ENCODE assay signal across 8 cellular contexts in genomic region chr2:237695201-237695780, GRCh38.
DNase-seq lines count a peak whose midpoint lies in the region; ATAC-seq and TF ChIP-seq lines count a peak whose summit lies in the region.

No MANE protein-coding gene starts in this region.

- H3K36me3 ChIP-seq in smooth muscle cell (ENCODE audit: low read depth) = no peaks in the 10 kb centered on the region

- peaks cover 75% of the 10 kb centered on the region for H3K79me2 ChIP-seq in smooth muscle cell (ENCODE audit: low read depth)

- intact Hi-C loops in CD4-positive, alpha-beta T cell (cut with DNase I, micrococcal nuclease) = loop anchor here (1.0 to 10.0 kb wide), 5 partner anchors 8 to 510 kb away; partner anchors contain the start of genes ILKAP (in 1 of the 2) and SCLY (in 1 of the 2)

- H3K36me3 Mint-ChIP-seq in CD4-positive, alpha-beta T cell (ENCODE audit: low read depth) = peaks cover 28% of the 10 kb centered on the region
- peaks cover 15% of the 10 kb centered on the region; the same call in 1 of the 2 replicates for H3K36me3 Mint-ChIP-seq in HFFc6 (ENCODE audit: low read depth)
- H3K36me3 Mint-ChIP-seq in T-helper 1 cell treated with Interleukin-12 subunit alpha and Interleukin-12 subunit beta and Interleukin-4 antibody, amounts not matched to agents 30 μg/mL and 1 μg/mL, for 36 hours (ENCODE audit: low read depth) = peaks cover 17% of the 10 kb centered on the region

- H3K27ac ChIP-seq in CD4-positive, alpha-beta T cell (ENCODE audit: low read depth, low read length) = peak overlapping the region; percentile 96
- H3K27ac ChIP-seq in smooth muscle cell (ENCODE audit: low read depth) = peak overlapping the region; percentile 94

- H3K4me1 ChIP-seq in smooth muscle cell (ENCODE audit: low read depth) = peaks cover 38% of the 10 kb centered on the region

- H3K4me3 Mint-ChIP-seq in CD4-positive, alpha-beta T cell = peak overlapping the region; percentile 89
- H3K4me3 Mint-ChIP-seq in HFFc6 = peak overlapping the region; percentile 93
- H3K4me3 Mint-ChIP-seq in T-helper 1 cell treated with Interleukin-12 subunit alpha and Interleukin-12 subunit beta and Interleukin-4 antibody, amounts not matched to agents 30 μg/mL and 1 μg/mL, for 36 hours = peak overlapping the region; percentile 97

- H3K4me3 ChIP-seq in fibroblast of pulmonary artery (replicated peaks; ENCODE audit: low read depth, low read length) (peak overlapping the region; percentile 22), smooth muscle cell (no peak overlapping the region)

- no peak for DNase-seq in CD4-positive, alpha-beta T cell
- peak; percentile 99 for DNase-seq in HFFc6
- peak; percentile 83 for DNase-seq in fibroblast of pulmonary artery (ENCODE audit: low read depth)
- DNase-seq in smooth muscle cell (lab: John Stamatoyannopoulos, UW; ENCODE audit: unreplicated experiment) = no peak
- DNase-seq in NCI-H187 treated with DMSO at 0.1 percent for 48 hours (lab: John Stamatoyannopoulos, UW) = no peak
- DNase-seq in activated CD8-positive, alpha-beta memory T cell treated with anti-CD3 and anti-CD28 coated beads, Interleukin-2, amount 50 U/mL, for 48 hours = no peak
- no peak for DNase-seq in stimulated activated CD4-positive, alpha-beta T cell treated with anti-CD3 and anti-CD28 coated beads, Interleukin-2, amount 100 ng/mL, for 48 hours

- H3K9ac ChIP-seq in smooth muscle cell (ENCODE audit: low read depth) = peak overlapping the region; percentile 74

- no peak for TF ChIP-seq CTCF in CD4-positive, alpha-beta T cell (IDR thresholded peaks at IDR 0.05)
- TF ChIP-seq CTCF in HFFc6 (IDR thresholded peaks at IDR 0.05) (no peak), fibroblast of pulmonary artery (IDR thresholded peaks at IDR 0.05; ENCODE audit: low read length, missing control alignments) (no peak), smooth muscle cell (IDR thresholded peaks at IDR 0.05; ENCODE audit: borderline replicate concordance, insufficient read depth, poor library complexity, severe bottlenecking) (no peak)

- 22% methylated on average over 7 of the region's 7 CpGs for WGBS in smooth muscle cell (ENCODE audit: low lambda C conversion rate)

- H3K9me3 ChIP-seq in CD4-positive, alpha-beta T cell (ENCODE audit: control insufficient read depth, low read length) = no peaks in the 10 kb centered on the region
- H3K9me3 ChIP-seq in smooth muscle cell (replicated peaks; ENCODE audit: low read depth) = no peaks in the 10 kb centered on the region

- peak; percentile 24 for ATAC-seq in CD4-positive, alpha-beta T cell (ENCODE audit: poor library complexity)

- peak overlapping the region; percentile 93 for H3K4me2 ChIP-seq in smooth muscle cell

- H3K27ac Mint-ChIP-seq in CD4-positive, alpha-beta T cell = peak overlapping the region; percentile 93
- H3K27ac Mint-ChIP-seq in HFFc6 = peak overlapping the region; percentile 95
- H3K27ac Mint-ChIP-seq in T-helper 1 cell treated with Interleukin-12 subunit alpha and Interleukin-12 subunit beta and Interleukin-4 antibody, amounts not matched to agents 30 μg/mL and 1 μg/mL, for 36 hours = peak overlapping the region; percentile 88

- H3F3A ChIP-seq in smooth muscle cell (ENCODE audit: low read depth) = peaks cover 49% of the 10 kb centered on the region

- no peak overlapping the region for H2AFZ ChIP-seq in smooth muscle cell (ENCODE audit: low read depth)

- H3K4me1 Mint-ChIP-seq in CD4-positive, alpha-beta T cell (ENCODE audit: low read depth) = peaks cover 77% of the 10 kb centered on the region
- H3K4me1 Mint-ChIP-seq in HFFc6 (ENCODE audit: low read depth) = peaks cover 67% of the 10 kb centered on the region
- peaks cover 58% of the 10 kb centered on the region for H3K4me1 Mint-ChIP-seq in T-helper 1 cell treated with Interleukin-12 subunit alpha and Interleukin-12 subunit beta and Interleukin-4 antibody, amounts not matched to agents 30 μg/mL and 1 μg/mL, for 36 hours (ENCODE audit: low read depth)

- POLR2A ChIA-PET in CD4-positive, alpha-beta T cell (lab: Charles Lee) = interaction anchor here (0.5 to 12.8 kb wide), 3 partner anchors 23 to 726 kb away, joined by 3 to 235 read pairs (median 3); no protein-coding TSS in a partner anchor

- H4K20me1 ChIP-seq in smooth muscle cell (ENCODE audit: low read depth) = peaks cover 72% of the 10 kb centered on the region

- no peaks in the 10 kb centered on the region for H3K27me3 ChIP-seq in CD4-positive, alpha-beta T cell (ENCODE audit: control insufficient read depth, insufficient read depth, low read length)
- no peaks in the 10 kb centered on the region for H3K27me3 ChIP-seq in smooth muscle cell (ENCODE audit: low read depth)

- no peaks in the 10 kb centered on the region for H3K27me3 Mint-ChIP-seq in CD4-positive, alpha-beta T cell
- no peaks in the 10 kb centered on the region; the same call in 1 of the 2 replicates for H3K27me3 Mint-ChIP-seq in HFFc6 (ENCODE audit: insufficient read depth)
- H3K27me3 Mint-ChIP-seq in T-helper 1 cell treated with Interleukin-12 subunit alpha and Interleukin-12 subunit beta and Interleukin-4 antibody, amounts not matched to agents 30 μg/mL and 1 μg/mL, for 36 hours (ENCODE audit: low read depth) = no peaks in the 10 kb centered on the region

- CTCF ChIA-PET in CD4-positive, alpha-beta T cell (lab: Charles Lee) = interaction anchor here (2.2 to 15.5 kb wide), 2 partner anchors 8 to 22 kb away, joined by 8 to 254 read pairs; no protein-coding TSS in a partner anchor

- no peaks in the 10 kb centered on the region for H3K9me3 Mint-ChIP-seq in CD4-positive, alpha-beta T cell
- H3K9me3 Mint-ChIP-seq in HFFc6 = no peaks in the 10 kb centered on the region
- H3K9me3 Mint-ChIP-seq in T-helper 1 cell treated with Interleukin-12 subunit alpha and Interleukin-12 subunit beta and Interleukin-4 antibody, amounts not matched to agents 30 μg/mL and 1 μg/mL, for 36 hours = no peaks in the 10 kb centered on the region

Comparison
In these comparisons a context has a peak if more than half of its experiments do, and no peak if none do; other contexts are left out.
1. DNase-seq: peak in HFFc6 (single experiment) and fibroblast of pulmonary artery (single experiment); none in CD4-positive, alpha-beta T cell (0 of 10), smooth muscle cell (single experiment), NCI-H187 treated with DMSO at 0.1 percent for 48 hours (single experiment), activated CD8-positive, alpha-beta memory T cell treated with anti-CD3 and anti-CD28 coated beads, Interleukin-2, amount 50 U/mL, for 48 hours (single experiment) and stimulated activated CD4-positive, alpha-beta T cell treated with anti-CD3 and anti-CD28 coated beads, Interleukin-2, amount 100 ng/mL, for 48 hours (0 of 2).
2. Peak in every context shown above with its lines, with median percentiles within 50 percentile points of each other: H3K27ac Mint-ChIP-seq and H3K4me3 Mint-ChIP-seq.